21 cellular contexts compared by ENCODE assay signal in the genomic region with DNA sequence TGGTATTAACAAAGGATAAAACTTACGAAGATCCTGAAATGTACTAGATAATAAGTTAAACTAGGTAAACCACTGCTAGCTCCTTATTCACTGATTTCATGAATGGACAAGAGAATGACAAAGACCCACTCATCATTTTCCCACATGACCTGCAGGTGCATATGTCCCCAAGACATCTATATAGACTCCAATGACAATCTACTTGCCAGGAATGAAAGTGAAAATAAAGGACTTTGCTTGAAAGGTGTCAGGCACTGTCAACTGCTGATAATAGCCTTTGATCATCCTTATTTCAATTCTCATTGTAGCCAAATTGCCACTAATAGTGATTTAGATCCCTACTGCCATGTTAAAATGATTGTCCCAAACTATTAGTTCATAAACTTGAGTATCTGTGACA.
"Had no signal": no experiment of that assay in that cellular context is flagged by ENCODE, and none has a peak within 500 bp of the region (broad histone marks: within the 10 kb centered on the region; RNA-seq: fewer than 3 reads in every experiment).

No MANE protein-coding gene starts in this region.

- DNase-seq: Karpas-422; KG1; MG63; NCI-H1092 treated with DMSO at 0.1 percent for 48 hours; NCI-H1436; NCI-H187; NCI-H2029; NCI-H2081 treated with DMSO at 0.1 percent for 48 hours; NCI-H2171; NCI-H446; NCI-H510A; NCI-H524 treated with DMSO at 0.1 percent for 48 hours; NCI-H69; NCI-H774; NK-92 treated with Interleukin-12 subunit alpha and Interleukin-12 subunit beta, amount 100 ng/mL, for 24 hours; PC-9; Peyer's patch; SHP77 treated with DMSO at 0.1 percent for 48 hours; SJCRH30 had no signal

- ATAC-seq: HepG2, Right ventricle myocardium inferior had no signal
